Comparison of ENCODE assay signal across 13 cellular contexts in the genomic region with DNA sequence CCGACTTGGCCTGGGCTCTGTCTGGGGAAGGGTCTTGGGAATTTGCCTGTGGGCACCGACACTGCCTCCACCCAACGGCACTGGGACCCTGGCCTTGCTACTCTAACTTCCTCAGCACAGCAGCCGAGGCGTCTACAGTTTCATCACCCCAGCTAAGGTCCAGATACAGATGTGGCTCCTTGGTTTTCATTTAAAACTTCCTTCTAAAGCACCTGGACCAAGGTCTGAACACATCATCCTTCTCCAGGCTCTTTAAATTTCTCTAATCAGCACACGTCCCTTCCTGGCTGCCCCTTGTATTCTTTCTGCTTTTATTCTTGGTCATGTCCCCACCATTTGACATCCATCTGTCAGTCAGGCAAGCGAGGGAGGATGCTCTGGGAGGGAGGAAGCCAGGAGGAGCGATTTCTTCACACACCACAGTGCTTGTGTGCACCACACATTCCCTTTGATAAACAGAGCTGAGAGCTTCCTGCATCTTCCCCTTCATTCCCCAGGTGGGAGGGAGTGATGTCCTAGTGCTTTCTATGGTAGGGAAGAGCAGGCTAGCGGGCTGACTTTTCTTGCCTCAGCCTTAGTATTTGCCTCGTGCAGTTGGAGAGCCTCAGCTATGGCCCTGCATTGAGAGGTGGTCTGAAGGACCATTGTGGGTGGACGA. TPM values are rescaled to one million over a fixed set of nuclear protein-coding genes. Genes with fewer than 3 reads are reported as not detected.
DNase-seq lines count a peak whose midpoint lies in the region; ATAC-seq and TF ChIP-seq lines count a peak whose summit lies in the region.
"Had no signal": no experiment of that assay in that cellular context is flagged by ENCODE, and none has a peak within 500 bp of the region (broad histone marks: within the 10 kb centered on the region; RNA-seq: fewer than 3 reads in every experiment).

No MANE protein-coding gene starts in this region.

- no peaks in the 10 kb centered on the region for H3K9me3 Mint-ChIP-seq in activated naive CD8-positive, alpha-beta T cell treated with anti-CD3 and anti-CD28 coated beads, Interleukin-2, amount 50 U/mL, for 24 hours
- H3K9me3 Mint-ChIP-seq in naive thymus-derived CD4-positive, alpha-beta T cell, result no peaks in the 10 kb centered on the region

- H3K36me3 Mint-ChIP-seq in activated naive CD8-positive, alpha-beta T cell treated with anti-CD3 and anti-CD28 coated beads, Interleukin-2, amount 50 U/mL, for 24 hours (ENCODE audit: low read depth), result peaks cover 77% of the 10 kb centered on the region
- peaks cover 20 to 75% (median 69%) of the 10 kb centered on the region in 5 donors for H3K36me3 Mint-ChIP-seq in naive thymus-derived CD4-positive, alpha-beta T cell

- 42 to 53% (median 47%) methylated on average over 10 to 11 of the region's 11 CpGs for WGBS in heart left ventricle, 4 donors

- peak overlapping the region; percentile 88 for H3K4me3 Mint-ChIP-seq in activated naive CD8-positive, alpha-beta T cell treated with anti-CD3 and anti-CD28 coated beads, Interleukin-2, amount 50 U/mL, for 24 hours
- H3K4me3 Mint-ChIP-seq in naive thymus-derived CD4-positive, alpha-beta T cell, result peak overlapping the region; percentile 75 to 98 (median 94)

- H3K4me3 ChIP-seq in heart left ventricle (peak overlapping the region in 1 of 12 donors; percentile 29), uterus (no peak overlapping the region)
- peak overlapping the region; percentile 75 for H3K4me3 ChIP-seq in naive thymus-derived CD4-positive, alpha-beta T cell (ENCODE audit: low read length)
- H3K4me3 ChIP-seq: BLaER1 treated with 17β-estradiol and CSF1 and Interleukin-3, amounts not matched to agents 10 nM and 100 nM had no signal

- no peaks in the 10 kb centered on the region for H3K27me3 Mint-ChIP-seq in activated naive CD8-positive, alpha-beta T cell treated with anti-CD3 and anti-CD28 coated beads, Interleukin-2, amount 50 U/mL, for 24 hours
- H3K27me3 Mint-ChIP-seq in naive thymus-derived CD4-positive, alpha-beta T cell, result no peaks in the 10 kb centered on the region
- H3K27me3 Mint-ChIP-seq: brain had no signal

- DNase-seq in heart left ventricle (peak in 1 of 5 donors; percentile 50), Right ventricle myocardium superior (no peak), uterus (peak in 1 of 2 donors; percentile 13), occipital lobe (lab: John Stamatoyannopoulos, UW) (no peak), NCI-H146 treated with DMSO at 0.1 percent for 48 hours (lab: John Stamatoyannopoulos, UW; ENCODE audit: unreplicated experiment) (no peak), NK-92 (lab: John Stamatoyannopoulos, UW; ENCODE audit: unreplicated experiment) (no peak)
- no peak for DNase-seq in activated naive CD8-positive, alpha-beta T cell treated with anti-CD3 and anti-CD28 coated beads, Interleukin-2, amount 50 U/mL, for 24 hours
- DNase-seq in naive thymus-derived CD4-positive, alpha-beta T cell, result no peak
- DNase-seq: GF-D8, MM.1S, NCI-H446 treated with DMSO at 0.1 percent for 48 hours had no signal

- H3K27me3 ChIP-seq in heart left ventricle (no peaks in the 10 kb centered on the region), uterus (no peaks in the 10 kb centered on the region)
- no peaks in the 10 kb centered on the region for H3K27me3 ChIP-seq in naive thymus-derived CD4-positive, alpha-beta T cell (ENCODE audit: control insufficient read depth in 2 of 2, insufficient read depth in 2 of 2, low read length in 2 of 2)
- H3K27me3 ChIP-seq: BLaER1 treated with 17β-estradiol and CSF1 and Interleukin-3, amounts not matched to agents 10 nM and 100 nM had no signal

- TF ChIP-seq CTCF in heart left ventricle (IDR thresholded peaks at IDR 0.05), result no peak
- TF ChIP-seq CTCF in uterus (IDR thresholded peaks at IDR 0.05), result no peak

- H3K36me3 ChIP-seq in heart left ventricle (peaks cover 0 to 83% (median 49%) of the 10 kb centered on the region in 9 donors), uterus (no peaks in the 10 kb centered on the region)
- H3K36me3 ChIP-seq in naive thymus-derived CD4-positive, alpha-beta T cell (ENCODE audit: control insufficient read depth in 2 of 3, insufficient read depth in 3 of 3, low read length in 3 of 3), result peaks cover 15 to 63% (median 23%) of the 10 kb centered on the region in 3 experiments

- peak overlapping the region; percentile 96 for H3K27ac Mint-ChIP-seq in activated naive CD8-positive, alpha-beta T cell treated with anti-CD3 and anti-CD28 coated beads, Interleukin-2, amount 50 U/mL, for 24 hours
- peak overlapping the region; percentile 56 to 100 (median 91) for H3K27ac Mint-ChIP-seq in naive thymus-derived CD4-positive, alpha-beta T cell

- H3K27ac ChIP-seq in heart left ventricle, result peak overlapping the region in 11 of 12 donors; percentile 62 to 100 (median 76)
- peak overlapping the region; percentile 97 for H3K27ac ChIP-seq in naive thymus-derived CD4-positive, alpha-beta T cell (ENCODE audit: low read depth, low read length)
- peak overlapping the region; percentile 70 to 85 for H3K27ac ChIP-seq in uterus

- H3K9me3 ChIP-seq in heart left ventricle, result no peaks in the 10 kb centered on the region
- H3K9me3 ChIP-seq in naive thymus-derived CD4-positive, alpha-beta T cell (ENCODE audit: control insufficient read depth in 2 of 3, low read length in 3 of 3), result no peaks in the 10 kb centered on the region
- H3K9me3 ChIP-seq in uterus, result no peaks in the 10 kb centered on the region
- H3K9me3 ChIP-seq: BLaER1 treated with 17β-estradiol and CSF1 and Interleukin-3, amounts not matched to agents 10 nM and 100 nM had no signal

- intact Hi-C loops in heart left ventricle (cut with DNase I), result loop anchor here in 9 of 10 donors (5.0 to 10.0 kb wide), 8 partner anchors 64 to 327 kb away; a partner anchor contains a TSS
- intact Hi-C loops in Right ventricle myocardium superior (cut with DNase I), result no loop called here
- intact Hi-C loops in naive thymus-derived CD4-positive, alpha-beta T cell (cut with micrococcal nuclease), result loop anchor here in 1 of 2 donors (2.0 to 10.0 kb wide), 2 partner anchors 237 to 467 kb away; no protein-coding TSS in a partner anchor
- intact Hi-C loops in uterus (cut with DNase I; ENCODE audit: low total_unique reads), result no loop called here

- POLR2A ChIA-PET in naive thymus-derived CD4-positive, alpha-beta T cell (lab: Charles Lee), result interaction anchor here (0.6 to 29.5 kb wide), 12 partner anchors 15 to 231 kb away, joined by 3 to 901 read pairs (median 4); a partner anchor contains a TSS

- no peak for TF ChIP-seq POLR2A in heart left ventricle (IDR thresholded peaks at IDR 0.05)
- TF ChIP-seq POLR2A in uterus (IDR thresholded peaks at IDR 0.05), result no peak

- H3K4me1 ChIP-seq in heart left ventricle (peaks cover 20 to 96% (median 85%) of the 10 kb centered on the region in 12 donors), uterus (peaks cover 0 to 27% of the 10 kb centered on the region in 2 donors)
- H3K4me1 ChIP-seq in naive thymus-derived CD4-positive, alpha-beta T cell (ENCODE audit: control insufficient read depth in 2 of 2, insufficient read depth in 2 of 2, low read length in 2 of 2), result peaks cover 72 to 78% of the 10 kb centered on the region in 2 donors

- CTCF ChIA-PET in naive thymus-derived CD4-positive, alpha-beta T cell (lab: Charles Lee), result interaction anchor here (0.9 to 22.8 kb wide), 13 partner anchors 8 to 474 kb away, joined by 3 to 220 read pairs (median 7); a partner anchor contains a TSS

- ATAC-seq in heart left ventricle (no peak), Right ventricle myocardium superior (ENCODE audit: poor library complexity) (no peak)
- no peak for ATAC-seq in activated naive CD8-positive, alpha-beta T cell treated with anti-CD3 and anti-CD28 coated beads, Interleukin-2, amount 50 U/mL, for 24 hours
- ATAC-seq in naive thymus-derived CD4-positive, alpha-beta T cell, result no peak

- peaks cover 96% of the 10 kb centered on the region for H3K4me1 Mint-ChIP-seq in activated naive CD8-positive, alpha-beta T cell treated with anti-CD3 and anti-CD28 coated beads, Interleukin-2, amount 50 U/mL, for 24 hours
- H3K4me1 Mint-ChIP-seq in naive thymus-derived CD4-positive, alpha-beta T cell, result peaks cover 68 to 96% (median 87%) of the 10 kb centered on the region in 7 donors

RNA-seq across cellular contexts. Expression of a gene that starts 6.9 kb away (rescaled TPM):
- total RNA-seq in heart left ventricle, result 100 to 1,000 TPM; 125 to 226 (median 169) TPM
- polyA plus RNA-seq in heart left ventricle, result 100 to 1,000 TPM in 1 of 2 donors, 10 to 100 TPM in 1; 54.2 to 166 TPM
- total RNA-seq in Right ventricle myocardium superior, result 115 TPM
- total RNA-seq in naive thymus-derived CD4-positive, alpha-beta T cell, result 100 to 1,000 TPM; 146 to 517 (median 192) TPM
- polyA plus RNA-seq in naive thymus-derived CD4-positive, alpha-beta T cell, result 100 to 1,000 TPM; 269 to 292 TPM
- total RNA-seq in uterus, result 10 to 100 TPM; 30.7 to 94.3 (median 64.5) TPM
- 45.9 TPM for total RNA-seq in occipital lobe

Comparison
In these comparisons a context has a peak if more than half of its experiments do, and no peak if none do; other contexts are left out.
1. intact Hi-C loops: an anchor here in heart left ventricle (5.0 to 10.0 kb wide); none called in Right ventricle myocardium superior and uterus.